Comparison of ENCODE assay signal across 17 cellular contexts in genomic region chr4:176548571-176548970, GRCh38.
DNase-seq lines count a peak whose midpoint lies in the region; TF ChIP-seq lines count a peak whose summit lies in the region.
"Had no signal": no experiment of that assay in that cellular context is flagged by ENCODE, and none has a peak within 500 bp of the region (broad histone marks: within the 10 kb centered on the region; RNA-seq: fewer than 3 reads in every experiment).

No MANE protein-coding gene starts in this region.

- H3K27ac ChIP-seq in GM23248, result no peak overlapping the region
- 0 out of 2 replicates have a peak overlapping the region, but pooled peaks have one; percentile 20 for H3K27ac ChIP-seq in SJSA1
- H3K27ac ChIP-seq in thyroid gland, result peak overlapping the region; percentile 4 to 66 (median 40)
- H3K27ac ChIP-seq: left ventricle myocardium inferior, thoracic aorta had no signal

- H3K79me2 ChIP-seq in GM23248 (ENCODE audit: insufficient read depth), result no peaks in the 10 kb centered on the region

- H3K27me3 ChIP-seq in GM23248 (replicated peaks; ENCODE audit: insufficient read depth) (no peaks in the 10 kb centered on the region), SJSA1 (replicated peaks) (no peaks in the 10 kb centered on the region), thyroid gland (no peaks in the 10 kb centered on the region)

- peaks cover 18% of the 10 kb centered on the region for H3K4me1 ChIP-seq in GM23248 (ENCODE audit: insufficient read depth)
- H3K4me1 ChIP-seq in SJSA1 (replicated peaks), result peaks cover 17% of the 10 kb centered on the region
- peaks cover 14 to 20% of the 10 kb centered on the region in 2 donors for H3K4me1 ChIP-seq in thyroid gland
- H3K4me1 ChIP-seq: left ventricle myocardium inferior had no signal

- DNase-seq in GM23248 (peak; percentile 64), SJSA1 (ENCODE audit: low read depth in 1 of 2, low spot score in 2 of 2) (peak in 1 of 2 experiments; percentile 39), fibroblast of the aortic adventitia (ENCODE audit: low read depth) (peak; percentile 37), thyroid gland (no peak), NCI-H128 (lab: John Stamatoyannopoulos, UW; ENCODE audit: unreplicated experiment) (no peak), GM19240 (ENCODE audit: insufficient read length, low spot score) (no peak), hypothalamus (lab: John Stamatoyannopoulos, UW) (no peak)
- DNase-seq: activated CD4-positive, alpha-beta T cell treated with anti-CD3 and anti-CD28 coated beads for 1 hour; activated CD8-positive, alpha-beta memory T cell treated with anti-CD3 and anti-CD28 coated beads, Interleukin-2, amount 50 U/mL, for 48 hours; erythroblast; Karpas-422; left ventricle myocardium inferior; naive B cell; NCI-H187; NCI-H524 treated with DMSO at 0.1 percent for 48 hours; stimulated activated CD4-positive, alpha-beta T cell treated with anti-CD3 and anti-CD28 coated beads, Interleukin-1b, Interleukin-23, amount 100 ng/mL, for 48 hours had no signal

- whole genome bisulfite sequencing in GM23248 (ENCODE audit: low coverage in 1 of 2, low lambda C conversion rate in 2 of 2, missing lambda C conversion rate in 2 of 2), 2 experiments, result 53% methylated on average over 4 of the region's 4 CpGs
- 80 to 81% methylated on average over 4 of the region's 4 CpGs for WGBS in thyroid gland, 2 donors

- H3F3A ChIP-seq in GM23248 (ENCODE audit: insufficient read depth), result peaks cover 14% of the 10 kb centered on the region

- in situ Hi-C loops in GM23248 (cut with MboI), result no loop called here

- no peak overlapping the region for H3K4me3 ChIP-seq in GM23248
- H3K4me3 ChIP-seq in SJSA1, result no peak overlapping the region
- no peak overlapping the region for H3K4me3 ChIP-seq in fibroblast of the aortic adventitia (ENCODE audit: low read depth, low read length)
- no peak overlapping the region for H3K4me3 ChIP-seq in thyroid gland (replicated peaks in 1 of 3)
- H3K4me3 ChIP-seq: left ventricle myocardium inferior, thoracic aorta had no signal

- TF ChIP-seq CTCF in fibroblast of the aortic adventitia (IDR thresholded peaks at IDR 0.05; ENCODE audit: insufficient read depth, low read length) (no peak), thyroid gland (IDR thresholded peaks at IDR 0.05) (no peak)

- no peaks in the 10 kb centered on the region for H4K20me1 ChIP-seq in GM23248 (ENCODE audit: insufficient read depth)

- H3K4me2 ChIP-seq in GM23248 (ENCODE audit: unreplicated experiment), result peak overlapping the region; percentile 41

- TF ChIP-seq POLR2A in thyroid gland (IDR thresholded peaks at IDR 0.05), result no peak

- H3K36me3 ChIP-seq in GM23248 (ENCODE audit: low read depth) (no peaks in the 10 kb centered on the region), SJSA1 (no peaks in the 10 kb centered on the region), thyroid gland (no peaks in the 10 kb centered on the region)
- H3K36me3 ChIP-seq: left ventricle myocardium inferior, thoracic aorta had no signal

- H2AFZ ChIP-seq in GM23248, result no peak overlapping the region

- H3K9me2 ChIP-seq in GM23248 (ENCODE audit: insufficient read depth), result no peaks in the 10 kb centered on the region

- intact Hi-C loops in thyroid gland (cut with DNase I), result no loop called here

- no peaks in the 10 kb centered on the region for H3K9me3 ChIP-seq in GM23248 (ENCODE audit: low read depth)
- H3K9me3 ChIP-seq in SJSA1 (replicated peaks), result no peaks in the 10 kb centered on the region
- no peaks in the 10 kb centered on the region for H3K9me3 ChIP-seq in thyroid gland

- no peak overlapping the region for H3K9ac ChIP-seq in GM23248

Comparison
In these comparisons a context has a peak if more than half of its experiments do, and no peak if none do; other contexts are left out.
1. DNase-seq: peak in GM23248 (single experiment) and fibroblast of the aortic adventitia (single experiment); none in thyroid gland (0 of 2), NCI-H128 (single experiment), GM19240 (single experiment) and hypothalamus (0 of 51).